Comparison of ENCODE assay signal across 13 cellular contexts in genomic region chr2:28038722-28039121, GRCh38.
DNase-seq lines count a peak whose midpoint lies in the region; ATAC-seq and TF ChIP-seq lines count a peak whose summit lies in the region.
"Had no signal": no experiment of that assay in that cellular context is flagged by ENCODE, and none has a peak within 500 bp of the region (broad histone marks: within the 10 kb centered on the region; RNA-seq: fewer than 3 reads in every experiment).

No MANE protein-coding gene starts in this region.

- no peak overlapping the region for H3K27ac ChIP-seq in CD4-positive, CD25-positive, alpha-beta regulatory T cell (ENCODE audit: insufficient read depth, low read length, poor library complexity, severe bottlenecking)
- H3K27ac ChIP-seq in psoas muscle: peak overlapping the region; percentile 33
- peak overlapping the region; percentile 81 for H3K27ac ChIP-seq in thymus (ENCODE audit: low read depth)
- H3K27ac ChIP-seq in spleen: no peak overlapping the region

- TF ChIP-seq CTCF in psoas muscle (IDR thresholded peaks at IDR 0.05): no peak
- no peak for TF ChIP-seq CTCF in spleen (IDR thresholded peaks at IDR 0.05 in 8 of 11, conservative IDR thresholded peaks at IDR 0.05 in 3 of 11)

- H3K4me1 ChIP-seq in CD4-positive, CD25-positive, alpha-beta regulatory T cell (ENCODE audit: control insufficient read depth, insufficient read depth, low read length, poor library complexity, severe bottlenecking): no peaks in the 10 kb centered on the region
- H3K4me1 ChIP-seq in psoas muscle (peaks cover 12% of the 10 kb centered on the region), thymus (ENCODE audit: control insufficient read depth, insufficient read depth, low read length) (no peaks in the 10 kb centered on the region), spleen (peaks cover 0 to 5% (median 0%) of the 10 kb centered on the region in 6 donors)
- H3K4me1 ChIP-seq: BE2C, Caco-2 had no signal

- 24 to 52% (median 32%) methylated on average over 1 of the region's 1 CpG for WGBS in psoas muscle, 3 donors
- 99% methylated on average over 1 of the region's 1 CpG for WGBS in thymus
- 94 to 100% (median 97%) methylated on average over 1 of the region's 1 CpG for WGBS in spleen, 5 donors

- no peak for DNase-seq in activated naive CD8-positive, alpha-beta T cell treated with anti-CD3 and anti-CD28 coated beads for 36 hours
- DNase-seq in CD4-positive, CD25-positive, alpha-beta regulatory T cell: no peak
- DNase-seq in psoas muscle (no peak), NCI-H446 treated with DMSO at 0.1 percent for 48 hours (lab: John Stamatoyannopoulos, UW) (no peak), spleen (no peak)
- DNase-seq: ACHN; BE2C; C1 segment of cervical spinal cord; Caco-2; CD4-positive, alpha-beta T cell had no signal

- H3K9me3 Mint-ChIP-seq in activated naive CD8-positive, alpha-beta T cell (ENCODE audit: low read depth): no peaks in the 10 kb centered on the region
- H3K9me3 Mint-ChIP-seq in activated naive CD8-positive, alpha-beta T cell treated with anti-CD3 and anti-CD28 coated beads for 36 hours: no peaks in the 10 kb centered on the region
- peaks cover 0 to 2% (median 0%) of the 10 kb centered on the region in 7 donors for H3K9me3 Mint-ChIP-seq in CD4-positive, CD25-positive, alpha-beta regulatory T cell
- H3K9me3 Mint-ChIP-seq: CD4-positive, alpha-beta T cell had no signal

- peak overlapping the region; percentile 7 for H3K27ac Mint-ChIP-seq in activated naive CD8-positive, alpha-beta T cell
- no peak overlapping the region for H3K27ac Mint-ChIP-seq in activated naive CD8-positive, alpha-beta T cell treated with anti-CD3 and anti-CD28 coated beads for 36 hours
- H3K27ac Mint-ChIP-seq in CD4-positive, CD25-positive, alpha-beta regulatory T cell: peak overlapping the region in 2 of 3 donors; percentile 69 to 84

- H3K36me3 Mint-ChIP-seq in activated naive CD8-positive, alpha-beta T cell: peaks cover 6% of the 10 kb centered on the region
- H3K36me3 Mint-ChIP-seq in activated naive CD8-positive, alpha-beta T cell treated with anti-CD3 and anti-CD28 coated beads for 36 hours: peaks cover 12% of the 10 kb centered on the region
- H3K36me3 Mint-ChIP-seq in CD4-positive, CD25-positive, alpha-beta regulatory T cell: peaks cover 17% of the 10 kb centered on the region

- no peak for TF ChIP-seq POLR2A in spleen (IDR thresholded peaks at IDR 0.05)

- H3K9me3 ChIP-seq in CD4-positive, CD25-positive, alpha-beta regulatory T cell (ENCODE audit: control insufficient read depth in 2 of 2, low read length in 2 of 2): no peaks in the 10 kb centered on the region
- H3K9me3 ChIP-seq in psoas muscle (no peaks in the 10 kb centered on the region), thymus (ENCODE audit: control insufficient read depth) (no peaks in the 10 kb centered on the region), spleen (no peaks in the 10 kb centered on the region)
- H3K9me3 ChIP-seq: BE2C, Caco-2, HAP-1 had no signal

- no peaks in the 10 kb centered on the region for H3K36me3 ChIP-seq in CD4-positive, CD25-positive, alpha-beta regulatory T cell (ENCODE audit: control insufficient read depth, insufficient read depth, low read length)
- no peaks in the 10 kb centered on the region for H3K36me3 ChIP-seq in psoas muscle (ENCODE audit: insufficient read depth in 1 of 2, low read depth in 1 of 2)
- H3K36me3 ChIP-seq in thymus (ENCODE audit: control insufficient read depth, insufficient read depth): no peaks in the 10 kb centered on the region
- no peaks in the 10 kb centered on the region for H3K36me3 ChIP-seq in spleen
- H3K36me3 ChIP-seq: BE2C, HAP-1 had no signal

- H3K4me3 Mint-ChIP-seq in activated naive CD8-positive, alpha-beta T cell: no peak overlapping the region
- no peak overlapping the region for H3K4me3 Mint-ChIP-seq in activated naive CD8-positive, alpha-beta T cell treated with anti-CD3 and anti-CD28 coated beads for 36 hours
- no peak overlapping the region for H3K4me3 Mint-ChIP-seq in CD4-positive, CD25-positive, alpha-beta regulatory T cell
- H3K4me3 Mint-ChIP-seq: CD4-positive, alpha-beta T cell had no signal

- H3K27me3 ChIP-seq in CD4-positive, CD25-positive, alpha-beta regulatory T cell (ENCODE audit: control insufficient read depth, insufficient read depth, low read length): no peaks in the 10 kb centered on the region
- H3K27me3 ChIP-seq in psoas muscle (ENCODE audit: insufficient read depth in 3 of 3, low read length in 2 of 3): no peaks in the 10 kb centered on the region
- no peaks in the 10 kb centered on the region for H3K27me3 ChIP-seq in thymus (ENCODE audit: control insufficient read depth, insufficient read depth)
- H3K27me3 ChIP-seq in spleen (replicated peaks in 1 of 7): no peaks in the 10 kb centered on the region
- H3K27me3 ChIP-seq: BE2C had no signal

- peaks cover 10% of the 10 kb centered on the region for H3K4me1 Mint-ChIP-seq in activated naive CD8-positive, alpha-beta T cell (ENCODE audit: low read depth)
- H3K4me1 Mint-ChIP-seq in activated naive CD8-positive, alpha-beta T cell treated with anti-CD3 and anti-CD28 coated beads for 36 hours: peaks cover 14% of the 10 kb centered on the region
- H3K4me1 Mint-ChIP-seq in CD4-positive, CD25-positive, alpha-beta regulatory T cell: peaks cover 14 to 26% (median 19%) of the 10 kb centered on the region in 4 donors

- no peak for ATAC-seq in CD4-positive, CD25-positive, alpha-beta regulatory T cell (ENCODE audit: low read depth in 2 of 2)
- peak; percentile 60 to 81 (median 67) for ATAC-seq in psoas muscle

- intact Hi-C loops in psoas muscle (cut with DNase I): no loop called here
- intact Hi-C loops in spleen (cut with DNase I; ENCODE audit: low total_unique reads): no loop called here

- H3K4me3 ChIP-seq in CD4-positive, CD25-positive, alpha-beta regulatory T cell (ENCODE audit: low read depth, low read length): no peak overlapping the region
- H3K4me3 ChIP-seq in psoas muscle: no peak overlapping the region
- H3K4me3 ChIP-seq in thymus (ENCODE audit: low read length): no peak overlapping the region
- no peak overlapping the region for H3K4me3 ChIP-seq in spleen
- H3K4me3 ChIP-seq: HAP-1 had no signal

- H3K27me3 Mint-ChIP-seq in activated naive CD8-positive, alpha-beta T cell: no peaks in the 10 kb centered on the region
- no peaks in the 10 kb centered on the region for H3K27me3 Mint-ChIP-seq in activated naive CD8-positive, alpha-beta T cell treated with anti-CD3 and anti-CD28 coated beads for 36 hours
- no peaks in the 10 kb centered on the region for H3K27me3 Mint-ChIP-seq in CD4-positive, CD25-positive, alpha-beta regulatory T cell
- H3K27me3 Mint-ChIP-seq: CD4-positive, alpha-beta T cell had no signal

Comparison
In these comparisons a context has a peak if more than half of its experiments do, and no peak if none do; other contexts are left out.
1. ATAC-seq: peak in psoas muscle (4 of 4); none in CD4-positive, CD25-positive, alpha-beta regulatory T cell (0 of 2).
2. H3K27ac ChIP-seq: peak in psoas muscle (single experiment) and thymus (single experiment); none in CD4-positive, CD25-positive, alpha-beta regulatory T cell (single experiment) and spleen (0 of 8).